In the genomic region with DNA sequence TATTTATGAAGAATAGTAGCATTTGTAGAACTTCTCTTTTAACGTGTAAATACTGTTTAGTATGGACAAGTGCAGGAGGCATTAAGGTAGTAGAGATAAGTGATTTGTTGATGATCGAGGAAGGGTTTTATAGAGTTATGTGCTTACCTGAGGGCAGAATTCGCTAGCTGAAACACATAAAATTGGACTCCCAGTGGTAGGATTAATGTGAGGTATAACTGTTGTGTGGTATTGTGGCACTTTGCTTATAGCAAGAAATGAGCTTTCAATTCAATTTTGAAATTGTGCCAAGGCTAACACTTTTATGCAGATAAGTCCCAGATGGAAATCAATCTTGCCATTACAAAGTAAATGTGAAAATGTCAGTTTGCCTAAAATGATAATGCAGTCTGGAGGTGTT, we compare ENCODE assay signal across 8 cellular contexts. TPM values are rescaled to one million over a fixed set of nuclear protein-coding genes. Genes with fewer than 3 reads are reported as not detected.
DNase-seq lines count a peak whose midpoint lies in the region; ATAC-seq and TF ChIP-seq lines count a peak whose summit lies in the region.

No MANE protein-coding gene starts in this region.

- no peaks in the 10 kb centered on the region for H3K27me3 ChIP-seq in left ventricle myocardium inferior (ENCODE audit: low read depth)
- no peaks in the 10 kb centered on the region for H3K27me3 ChIP-seq in adrenal gland
- H3K27me3 ChIP-seq in lower lobe of right lung (ENCODE audit: low read depth): no peaks in the 10 kb centered on the region
- no peaks in the 10 kb centered on the region for H3K27me3 ChIP-seq in uterus

- no peak for TF ChIP-seq POLR2A in adrenal gland (IDR thresholded peaks at IDR 0.05)
- no peak for TF ChIP-seq POLR2A in uterus (IDR thresholded peaks at IDR 0.05)

- H3K27ac ChIP-seq in left ventricle myocardium inferior (replicated peaks) (peak overlapping the region; percentile 97), adrenal gland (peak overlapping the region in 1 of 5 donors; percentile 95), lower lobe of right lung (peak overlapping the region; percentile 91), uterus (peak overlapping the region in 1 of 2 donors; percentile 96)

- intact Hi-C loops in left ventricle myocardium inferior (cut with micrococcal nuclease) (no loop called here), cardiac septum (cut with DNase I) (loop anchor here (5.0 to 10.0 kb wide), 2 partner anchors 546 to 668 kb away; a partner anchor contains a TSS), adrenal gland (cut with DNase I) (no loop called here), lower lobe of right lung (cut with DNase I) (no loop called here), uterus (cut with DNase I; ENCODE audit: low total_unique reads) (no loop called here)

- H3K4me3 ChIP-seq in left ventricle myocardium inferior: peak overlapping the region; percentile 89
- H3K4me3 ChIP-seq in adrenal gland: peak overlapping the region in 3 of 4 donors; percentile 38 to 93 (median 91)
- H3K4me3 ChIP-seq in lower lobe of right lung: peak overlapping the region; percentile 84
- peak overlapping the region; percentile 88 for H3K4me3 ChIP-seq in uterus

- TF ChIP-seq CTCF in left ventricle myocardium inferior (IDR thresholded peaks at IDR 0.05; ENCODE audit: borderline replicate concordance) (no peak), adrenal gland (IDR thresholded peaks at IDR 0.05) (no peak), lower lobe of right lung (IDR thresholded peaks at IDR 0.05) (no peak), uterus (IDR thresholded peaks at IDR 0.05) (no peak)

- DNase-seq in left ventricle myocardium inferior: no peak
- no peak for DNase-seq in cardiac septum (ENCODE audit: low spot score)
- DNase-seq in adrenal gland: no peak
- DNase-seq in lower lobe of right lung: no peak
- no peak for DNase-seq in uterus
- DNase-seq in NOMO-1 (lab: John Stamatoyannopoulos, UW; ENCODE audit: unreplicated experiment in 2 of 2): no peak
- no peak for DNase-seq in DMS153 treated with DMSO at 0.1 percent for 48 hours (lab: John Stamatoyannopoulos, UW; ENCODE audit: unreplicated experiment)
- no peak for DNase-seq in NCI-H82 treated with DMSO at 0.1 percent for 48 hours (lab: John Stamatoyannopoulos, UW; ENCODE audit: unreplicated experiment)

- H3K4me1 ChIP-seq in left ventricle myocardium inferior: peaks cover 85% of the 10 kb centered on the region
- H3K4me1 ChIP-seq in adrenal gland (replicated peaks in 1 of 2): peaks cover 17 to 47% of the 10 kb centered on the region in 2 donors
- H3K4me1 ChIP-seq in lower lobe of right lung: peaks cover 59% of the 10 kb centered on the region
- H3K4me1 ChIP-seq in uterus: peaks cover 0 to 5% of the 10 kb centered on the region in 2 donors

- no peak for ATAC-seq in lower lobe of right lung

- H3K36me3 ChIP-seq in left ventricle myocardium inferior (no peaks in the 10 kb centered on the region), adrenal gland (replicated peaks in 1 of 2) (no peaks in the 10 kb centered on the region), lower lobe of right lung (peaks cover 7% of the 10 kb centered on the region), uterus (no peaks in the 10 kb centered on the region)

- WGBS in adrenal gland, 4 donors: 2 to 17% (median 14%) methylated on average over 3 of the region's 3 CpGs

- H3K9me3 ChIP-seq in left ventricle myocardium inferior (replicated peaks) (no peaks in the 10 kb centered on the region), adrenal gland (replicated peaks in 1 of 3) (no peaks in the 10 kb centered on the region), lower lobe of right lung (no peaks in the 10 kb centered on the region), uterus (no peaks in the 10 kb centered on the region)

RNA-seq across cellular contexts. Expression of a gene that starts 1.2 kb away (rescaled TPM):
- total RNA-seq in left ventricle myocardium inferior (57.3 TPM), cardiac septum (56.6 TPM), adrenal gland (100 to 1,000 TPM in 1 of 8 donors, 10 to 100 TPM in 7; 53.9 to 127 (median 72.9) TPM), lower lobe of right lung (69.4 TPM), uterus (10 to 100 TPM; 31.8 to 87.2 (median 60.8) TPM)
- polyA plus RNA-seq in adrenal gland: 100 to 1,000 TPM in 1 of 3 donors, 10 to 100 TPM in 2; 38.7 to 121 (median 44.7) TPM

RNA-seq across cellular contexts. Expression of a gene that starts 1.6 kb away (rescaled TPM):
- total RNA-seq in left ventricle myocardium inferior (24.1 TPM), cardiac septum (22.5 TPM), adrenal gland (10 to 100 TPM; 23.7 to 49.3 (median 41.1) TPM), lower lobe of right lung (35.7 TPM), uterus (100 to 1,000 TPM in 1 of 4 donors, 10 to 100 TPM in 3; 27.4 to 118 (median 63.7) TPM)
- 10 to 100 TPM; 27.8 to 53.1 (median 33.4) TPM for polyA plus RNA-seq in adrenal gland

RNA-seq across cellular contexts. Expression of a gene that starts 26.5 kb away (rescaled TPM):
- total RNA-seq in left ventricle myocardium inferior (6.8 TPM), cardiac septum (3.6 TPM), adrenal gland (10 to 100 TPM in 6 of 8 donors, 1 to 10 TPM in 2; 8.3 to 87.3 (median 19.9) TPM), lower lobe of right lung (12.8 TPM), uterus (10 to 100 TPM in 2 of 4 donors, 1 to 10 TPM in 2; 1.2 to 33.9 (median 8.5) TPM)
- polyA plus RNA-seq in adrenal gland: 10 to 100 TPM in 2 of 3 donors, 1 to 10 TPM in 1; 7.5 to 28.5 (median 14.0) TPM
